ENCODE assay signal across 11 cellular contexts in the genomic region with DNA sequence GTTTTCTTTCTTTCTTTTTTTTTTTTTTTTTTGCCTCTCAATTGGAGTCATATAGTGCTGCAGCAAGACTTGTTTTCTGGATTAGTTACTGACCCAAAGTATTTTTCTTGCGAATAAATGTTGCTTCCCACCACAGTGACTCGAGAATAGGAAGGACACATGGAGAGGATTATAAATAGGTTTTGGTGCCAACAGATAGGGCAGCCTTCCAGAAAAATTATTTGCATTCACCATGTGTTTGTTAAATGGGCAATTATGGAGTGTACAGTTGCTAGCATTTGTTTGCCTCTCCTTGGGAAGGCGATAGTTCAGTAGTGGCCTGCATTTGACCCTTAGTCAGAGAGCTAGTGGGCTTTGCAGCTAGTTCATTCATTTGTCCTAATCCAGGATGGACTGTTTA.
DNase-seq lines count a peak whose midpoint lies in the region; ATAC-seq lines count a peak whose summit lies in the region.
"Had no signal": no experiment of that assay in that cellular context is flagged by ENCODE, and none has a peak within 500 bp of the region (broad histone marks: within the 10 kb centered on the region; RNA-seq: fewer than 3 reads in every experiment).

No MANE protein-coding gene starts in this region.

- CTCF ChIA-PET in T-cell (lab: Charles Lee) = interaction anchor here in 1 of 2 donors (0.7 kb wide), 1 partner anchor 298 kb away, joined by 4 read pairs; no protein-coding TSS in a partner anchor

- POLR2A ChIA-PET in T-cell (lab: Charles Lee) = interaction anchor here in 1 of 2 donors (0.7 kb wide), 1 partner anchor 12 kb away, joined by 8 read pairs; no protein-coding TSS in a partner anchor

- H3K9me3 Mint-ChIP-seq in T-cell (peaks cover 0 to 5% (median 0%) of the 10 kb centered on the region in 3 donors), naive B cell (peaks cover 7 to 24% (median 8%) of the 10 kb centered on the region in 7 donors)

- H3K36me3 Mint-ChIP-seq in T-cell (peaks cover 13% of the 10 kb centered on the region), naive B cell (peaks cover 13 to 23% of the 10 kb centered on the region in 2 donors)

- H3K27ac Mint-ChIP-seq in T-cell (peak overlapping the region; percentile 28 to 67), naive B cell (peak overlapping the region in 5 of 6 donors; percentile 68 to 99 (median 97))
- H3K27ac Mint-ChIP-seq: activated naive CD4-positive, alpha-beta T cell treated with anti-CD3 and anti-CD28 coated beads, Interleukin-2, amount 50 U/mL, for 72 hours had no signal

- ATAC-seq in T-cell (replicated peaks in 1 of 4) (no peak), naive B cell (ENCODE audit: low read depth in 2 of 2) (no peak), HG02981 (IDR thresholded peaks at IDR 0.05; ENCODE audit: unreplicated experiment) (no peak)
- ATAC-seq: activated naive CD4-positive, alpha-beta T cell treated with anti-CD3 and anti-CD28 coated beads, Interleukin-2, amount 50 U/mL, for 72 hours had no signal

- H3K27me3 Mint-ChIP-seq in T-cell (no peaks in the 10 kb centered on the region), naive B cell (no peaks in the 10 kb centered on the region)

- peak overlapping the region in 1 of 3 donors; percentile 53 for H3K4me3 Mint-ChIP-seq in T-cell
- peak overlapping the region in 7 of 8 donors; percentile 1 to 86 (median 72) for H3K4me3 Mint-ChIP-seq in naive B cell

- H3K4me1 Mint-ChIP-seq in T-cell (peaks cover 84 to 93% (median 89%) of the 10 kb centered on the region in 3 donors), naive B cell (peaks cover 62 to 93% (median 69%) of the 10 kb centered on the region in 3 donors)

- DNase-seq in DMS 273 treated with DMSO at 0.1 percent for 48 hours (lab: John Stamatoyannopoulos, UW) (peak; percentile 70), NCI-H1105 (lab: John Stamatoyannopoulos, UW) (peak; percentile 80), T-cell (no peak), naive B cell (no peak), RKO (ENCODE audit: low spot score) (no peak), SKM-1 (lab: John Stamatoyannopoulos, UW; ENCODE audit: unreplicated experiment) (no peak)
- DNase-seq in effector CD8-positive, alpha-beta T cell (lab: John Stamatoyannopoulos, UW) = no peak
- DNase-seq: NCI-H510A, WERI-Rb-1 had no signal

Comparison
In these comparisons a context has a peak if more than half of its experiments do, and no peak if none do; other contexts are left out.
1. DNase-seq: peak in DMS 273 treated with DMSO at 0.1 percent for 48 hours (single experiment) and NCI-H1105 (single experiment); none in T-cell (0 of 34), naive B cell (single experiment), RKO (single experiment), effector CD8-positive, alpha-beta T cell (single experiment) and SKM-1 (single experiment).